In the genomic region with DNA sequence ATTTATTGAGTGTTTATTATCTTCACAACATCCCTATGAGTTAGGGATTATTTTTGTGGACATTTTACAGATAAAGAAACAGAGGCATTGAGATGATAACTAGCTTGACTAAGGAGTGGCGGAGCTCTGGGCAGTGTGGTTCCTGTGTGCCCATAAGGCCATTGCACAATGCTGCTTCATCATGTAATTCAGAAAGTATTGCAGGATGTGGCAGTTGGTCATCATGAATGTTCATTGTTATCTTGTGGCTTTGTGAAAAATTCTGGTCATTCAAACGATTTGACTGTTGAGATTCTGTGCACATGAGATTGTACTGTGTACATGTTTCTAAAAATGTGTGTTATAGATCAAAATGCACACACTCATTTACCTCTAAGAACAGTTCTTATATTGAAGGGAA, we compare ENCODE assay signal across 13 cellular contexts.
A peak's percentile ranks its signal among the peaks of the same experiment; 100 is the strongest.
DNase-seq lines count a peak whose midpoint lies in the region; ATAC-seq and TF ChIP-seq lines count a peak whose summit lies in the region.
"Had no signal": no experiment of that assay in that cellular context is flagged by ENCODE, and none has a peak within 500 bp of the region (broad histone marks: within the 10 kb centered on the region; RNA-seq: fewer than 3 reads in every experiment).

No MANE protein-coding gene starts in this region.

- CTCF ChIA-PET in mammary epithelial cell (lab: Charles Lee; ENCODE audit: low non-redundant PET) = interaction anchor here (0.6 to 1.2 kb wide), 2 partner anchors 114 to 166 kb away, joined by 4 to 8 read pairs; no protein-coding TSS in a partner anchor

- no TSS peak for BruUV-seq in mammary epithelial cell (replicated peaks; lab: Mats Ljungman, UMichigan)

- no peak overlapping the region for H3K9ac ChIP-seq in mammary epithelial cell (ENCODE audit: insufficient read depth, low read length)

- TF ChIP-seq CTCF in NB4 (IDR thresholded peaks at IDR 0.05; ENCODE audit: low read depth, low read length) (no peak), mammary epithelial cell (conservative IDR thresholded peaks at IDR 0.05 in 1 of 2, IDR thresholded peaks at IDR 0.05 in 1 of 2; ENCODE audit: extremely low read depth in 1 of 2, insufficient read depth in 1 of 2, low read depth in 1 of 2, low read length in 2 of 2) (no peak)

- H3K27ac ChIP-seq in mammary epithelial cell (ENCODE audit: insufficient read depth, low read depth, low read length) = peak overlapping the region; percentile 28

- no peaks in the 10 kb centered on the region for H4K20me1 ChIP-seq in mammary epithelial cell (ENCODE audit: insufficient read depth, low read length)

- ATAC-seq in GM19397 (IDR thresholded peaks at IDR 0.05; ENCODE audit: unreplicated experiment) = no peak
- ATAC-seq: sciatic nerve had no signal

- no peak overlapping the region for H3K4me2 ChIP-seq in mammary epithelial cell (ENCODE audit: insufficient read depth, low read depth, low read length)

- no peaks in the 10 kb centered on the region for H3K27me3 ChIP-seq in mammary epithelial cell (ENCODE audit: insufficient read depth, low read length)

- WGBS in mammary epithelial cell (ENCODE audit: low coverage, missing lambda C conversion rate) = 3% methylated on average over 2 of the region's 2 CpGs

- dilution Hi-C loops in mammary epithelial cell (cut with HindIII; ENCODE audit: low sequenced_read_pairs) = no loop called here

- in situ Hi-C loops in mammary epithelial cell (cut with MboI; ENCODE audit: low sequenced_read_pairs in 2 of 2) = no loop called here

- peaks cover 3% of the 10 kb centered on the region for H3K9me3 ChIP-seq in mammary epithelial cell (replicated peaks; ENCODE audit: insufficient read depth, low read length)

- H3K4me1 ChIP-seq in mammary epithelial cell (ENCODE audit: insufficient read depth, low read length) = peaks cover 26% of the 10 kb centered on the region

- H2AFZ ChIP-seq in mammary epithelial cell (ENCODE audit: low read depth, low read length) = peak overlapping the region; percentile 28

- no peak for TF ChIP-seq POLR2A in NB4 (IDR thresholded peaks at IDR 0.05; ENCODE audit: extremely low read depth, insufficient read length)

- intact Hi-C loops in mammary epithelial cell (cut with micrococcal nuclease) = loop anchor here (1.0 kb wide), 4 partner anchors 166 to 380 kb away; no protein-coding TSS in a partner anchor

- DNase-seq in EH (ENCODE audit: low read depth) (peak; percentile 86), NB4 (ENCODE audit: low read depth) (peak; percentile 24), mammary epithelial cell (peak; percentile 80), myocyte (ENCODE audit: low read depth) (peak; percentile 76), NCI-H2196 treated with DMSO at 0.1 percent for 48 hours (lab: John Stamatoyannopoulos, UW; ENCODE audit: unreplicated experiment) (no peak), GM19240 (ENCODE audit: insufficient read length, low spot score) (no peak)
- DNase-seq in stimulated activated CD4-positive, alpha-beta T cell treated with anti-CD3 and anti-CD28 coated beads, Interleukin-2, amount 100 ng/mL, for 48 hours = no peak
- DNase-seq: activated CD4-positive, alpha-beta memory T cell treated with anti-CD3 and anti-CD28 coated beads for 36 hours; activated naive CD4-positive, alpha-beta T cell treated with Interleukin-2 at 50 U/mL for 16 hours; CD4-positive, alpha-beta memory T cell; kidney had no signal

- H3K36me3 ChIP-seq in mammary epithelial cell (ENCODE audit: insufficient read depth, low read length) = no peaks in the 10 kb centered on the region

- H3K4me3 ChIP-seq in NB4 (ENCODE audit: low read depth, low read length) (no peak overlapping the region), mammary epithelial cell (replicated peaks in 1 of 3; ENCODE audit: insufficient read depth in 1 of 3, low read depth in 2 of 3, low read length in 3 of 3) (no peak overlapping the region)

- H3K79me2 ChIP-seq in mammary epithelial cell (ENCODE audit: insufficient read depth, low read length) = no peaks in the 10 kb centered on the region

Comparison
In these comparisons a context has a peak if more than half of its experiments do, and no peak if none do; other contexts are left out.
1. DNase-seq: peak in EH (single experiment), NB4 (single experiment), mammary epithelial cell (single experiment) and myocyte (single experiment); none in stimulated activated CD4-positive, alpha-beta T cell treated with anti-CD3 and anti-CD28 coated beads, Interleukin-2, amount 100 ng/mL, for 48 hours (0 of 2), NCI-H2196 treated with DMSO at 0.1 percent for 48 hours (single experiment) and GM19240 (single experiment).